13 cellular contexts compared by ENCODE assay signal in the genomic region with DNA sequence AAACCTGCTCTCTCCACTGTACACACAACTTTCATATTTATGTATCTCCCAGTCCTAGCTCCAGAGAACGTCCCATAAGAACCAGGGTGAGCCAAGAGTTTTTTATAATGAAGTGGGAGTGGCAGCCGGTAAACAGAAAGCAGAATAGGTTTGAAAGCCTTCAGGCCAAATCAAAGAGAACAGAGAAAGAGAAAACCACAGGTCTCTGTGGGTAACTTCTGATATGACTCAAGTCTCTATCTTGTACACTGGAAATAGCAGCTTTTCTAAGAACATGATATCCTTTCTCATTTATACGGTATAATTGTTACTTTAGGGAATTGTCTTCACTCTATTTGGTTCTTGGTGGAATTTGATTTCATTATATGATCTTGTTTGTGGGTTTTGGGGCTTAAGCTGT.
A peak's percentile ranks its signal among the peaks of the same experiment; 100 is the strongest.
DNase-seq lines count a peak whose midpoint lies in the region; ATAC-seq and TF ChIP-seq lines count a peak whose summit lies in the region.
"Had no signal": no experiment of that assay in that cellular context is flagged by ENCODE, and none has a peak within 500 bp of the region (broad histone marks: within the 10 kb centered on the region; RNA-seq: fewer than 3 reads in every experiment).

No MANE protein-coding gene starts in this region.

- peaks cover 25% of the 10 kb centered on the region for H3K4me1 ChIP-seq in KMS-11 (ENCODE audit: low read depth, poor library complexity, severe bottlenecking)

- TF ChIP-seq CTCF in KMS-11 (conservative IDR thresholded peaks at IDR 0.05; ENCODE audit: low read depth, low read length), result no peak

- no peak overlapping the region for H3K4me3 ChIP-seq in KMS-11 (IDR thresholded peaks at IDR 0.05; ENCODE audit: insufficient read depth, low read depth, low read length)

- H2AFZ ChIP-seq in KMS-11 (ENCODE audit: low read depth), result no peak overlapping the region

- H3K79me2 ChIP-seq in KMS-11 (ENCODE audit: insufficient read depth, low read depth), result no peaks in the 10 kb centered on the region

- peak overlapping the region; percentile 8; the same call in 1 of the 2 replicates for H3K27ac ChIP-seq in KMS-11

- DNase-seq in A172 (ENCODE audit: low spot score) (peak; percentile 35), GM19240 (ENCODE audit: insufficient read length, low spot score) (peak; percentile 8), LoVo (ENCODE audit: low spot score) (no peak), NCI-H2171 (lab: John Stamatoyannopoulos, UW) (no peak), NCI-H82 (lab: John Stamatoyannopoulos, UW) (no peak), pons (ENCODE audit: low spot score) (no peak)
- DNase-seq: activated CD4-positive, alpha-beta memory T cell treated with anti-CD3 and anti-CD28 coated beads, Interleukin-2, amount 10 ng/mL, durations not matched to agents 7 days and 5 days; caudate nucleus; glutamatergic neuron; KG1; trophoblast cell had no signal

- H3K27me3 ChIP-seq in KMS-11 (ENCODE audit: insufficient read depth, low read depth), result no peaks in the 10 kb centered on the region

- H4K20me1 ChIP-seq in KMS-11 (ENCODE audit: insufficient read depth), result no peaks in the 10 kb centered on the region

- H3K4me2 ChIP-seq in KMS-11, result peak overlapping the region; percentile 46; the same call in 1 of the 2 replicates

- H3K36me3 ChIP-seq in KMS-11 (ENCODE audit: insufficient read depth), result no peaks in the 10 kb centered on the region

- no peak overlapping the region for H3K9ac ChIP-seq in KMS-11

- ATAC-seq in HG02852 (IDR thresholded peaks at IDR 0.05; ENCODE audit: unreplicated experiment), result peak; percentile 99

Comparison
In these comparisons a context has a peak if more than half of its experiments do, and no peak if none do; other contexts are left out.
1. DNase-seq: peak in A172 (single experiment) and GM19240 (single experiment); none in LoVo (single experiment), NCI-H2171 (single experiment), NCI-H82 (single experiment) and pons (single experiment).